In genomic region chr1:54170961-54171460, GRCh38 we compare ENCODE assay signal across 23 cellular contexts. TPM values are rescaled to one million over a fixed set of nuclear protein-coding genes. Genes with fewer than 3 reads are reported as not detected.
DNase-seq lines count a peak whose midpoint lies in the region; ATAC-seq and TF ChIP-seq lines count a peak whose summit lies in the region.
"Had no signal": no experiment of that assay in that cellular context is flagged by ENCODE, and none has a peak within 500 bp of the region (broad histone marks: within the 10 kb centered on the region; RNA-seq: fewer than 3 reads in every experiment).

No MANE protein-coding gene starts in this region.

- H3K27me3 ChIP-seq in CD4-positive, alpha-beta T cell (ENCODE audit: control insufficient read depth, insufficient read depth, low read length) = no peaks in the 10 kb centered on the region
- H3K27me3 ChIP-seq in neuronal stem cell (ENCODE audit: control insufficient read depth in 3 of 3, insufficient read depth in 3 of 3, low read depth in 1 of 3, low read length in 3 of 3) = no peaks in the 10 kb centered on the region
- H3K27me3 ChIP-seq in heart right ventricle = no peaks in the 10 kb centered on the region
- H3K27me3 ChIP-seq in right atrium auricular region = no peaks in the 10 kb centered on the region

- no peaks in the 10 kb centered on the region for H3K9me3 Mint-ChIP-seq in T-helper 1 cell treated with Interleukin-12 subunit alpha and Interleukin-12 subunit beta and Interleukin-4 antibody, amounts not matched to agents 30 μg/mL and 1 μg/mL, for 36 hours
- H3K9me3 Mint-ChIP-seq in CD4-positive, alpha-beta T cell = no peaks in the 10 kb centered on the region
- H3K9me3 Mint-ChIP-seq in chondrocyte (ENCODE audit: low read depth) = no peaks in the 10 kb centered on the region
- H3K9me3 Mint-ChIP-seq: CD4-positive, alpha-beta memory T cell had no signal

- H3K4me3 ChIP-seq in neuronal stem cell (ENCODE audit: low read length in 2 of 2) (no peak overlapping the region), heart right ventricle (no peak overlapping the region), right atrium auricular region (no peak overlapping the region)

- peak overlapping the region; percentile 9 for H3K18ac ChIP-seq in neuronal stem cell (ENCODE audit: low read length)

- WGBS in neuronal stem cell (ENCODE audit: extremely low coverage in 2 of 2, insufficient read length in 2 of 2, insufficient replicate concordance in 1 of 2), 2 donors = no CpG with 5 or more reads among the region's 10 CpGs
- 82 to 83% methylated on average over 10 of the region's 10 CpGs for WGBS in heart right ventricle, 2 donors

- ATAC-seq in CD4-positive, alpha-beta T cell (ENCODE audit: poor library complexity) = no peak
- ATAC-seq in heart right ventricle = no peak
- ATAC-seq: PC-3 had no signal

- CTCF ChIA-PET in CD4-positive, alpha-beta T cell (lab: Charles Lee) = no interaction called here

- no peak overlapping the region for H3K27ac ChIP-seq in CD4-positive, alpha-beta T cell (ENCODE audit: low read depth, low read length)
- H3K27ac ChIP-seq in neuronal stem cell (replicated peaks; ENCODE audit: low read length) (no peak overlapping the region), heart right ventricle (no peak overlapping the region), right atrium auricular region (no peak overlapping the region)
- H3K27ac ChIP-seq: 22Rv1, HL-60 had no signal

- H2AK5ac ChIP-seq in neuronal stem cell (ENCODE audit: low read depth, low read length) = no peak overlapping the region

- peaks cover 2% of the 10 kb centered on the region for H3K79me1 ChIP-seq in neuronal stem cell (ENCODE audit: low read depth, low read length)

- H3K27me3 Mint-ChIP-seq in T-helper 1 cell treated with Interleukin-12 subunit alpha and Interleukin-12 subunit beta and Interleukin-4 antibody, amounts not matched to agents 30 μg/mL and 1 μg/mL, for 36 hours (ENCODE audit: low read depth) = no peaks in the 10 kb centered on the region
- no peaks in the 10 kb centered on the region for H3K27me3 Mint-ChIP-seq in CD4-positive, alpha-beta T cell
- H3K27me3 Mint-ChIP-seq in chondrocyte (ENCODE audit: low read depth) = no peaks in the 10 kb centered on the region
- H3K27me3 Mint-ChIP-seq: CD4-positive, alpha-beta memory T cell had no signal

- H2BK12ac ChIP-seq in neuronal stem cell (ENCODE audit: low read length) = no peak overlapping the region

- H3K27ac Mint-ChIP-seq in T-helper 1 cell treated with Interleukin-12 subunit alpha and Interleukin-12 subunit beta and Interleukin-4 antibody, amounts not matched to agents 30 μg/mL and 1 μg/mL, for 36 hours = peak overlapping the region; percentile 21
- H3K27ac Mint-ChIP-seq in CD4-positive, alpha-beta T cell = peak overlapping the region; percentile 6
- no peak overlapping the region for H3K27ac Mint-ChIP-seq in chondrocyte (ENCODE audit: unreplicated experiment)

- peak overlapping the region; percentile 95 for H4K8ac ChIP-seq in neuronal stem cell (ENCODE audit: low read depth, low read length)

- no peak overlapping the region for H2BK15ac ChIP-seq in neuronal stem cell (ENCODE audit: low read length)

- no peak overlapping the region for H4K91ac ChIP-seq in neuronal stem cell (ENCODE audit: low read depth, low read length, poor library complexity)

- DNase-seq in T-helper 1 cell (no peak), chondrocyte (ENCODE audit: low spot score) (peak; percentile 25), neuronal stem cell (ENCODE audit: low spot score) (no peak), MV-4-11 (lab: John Stamatoyannopoulos, UW) (no peak), heart right ventricle (no peak), right atrium auricular region (ENCODE audit: low spot score) (no peak)
- DNase-seq in CD4-positive, alpha-beta T cell = no peak
- DNase-seq: AML-193; CD4-positive, alpha-beta memory T cell; EL; NCI-H1436; NCI-H1930; NCI-H226; NCI-H526; PC-3; RPMI8226; SHP77 treated with DMSO at 0.1 percent for 48 hours had no signal

- H2BK120ac ChIP-seq in neuronal stem cell (ENCODE audit: low read depth, low read length) = peak overlapping the region; percentile 37

- no peak overlapping the region for H2AFZ ChIP-seq in neuronal stem cell (ENCODE audit: low read length)

- H3K4me3 Mint-ChIP-seq in T-helper 1 cell treated with Interleukin-12 subunit alpha and Interleukin-12 subunit beta and Interleukin-4 antibody, amounts not matched to agents 30 μg/mL and 1 μg/mL, for 36 hours = no peak overlapping the region
- H3K4me3 Mint-ChIP-seq in CD4-positive, alpha-beta T cell = no peak overlapping the region
- H3K4me3 Mint-ChIP-seq in chondrocyte (ENCODE audit: unreplicated experiment) = no peak overlapping the region

- H3K4me2 ChIP-seq in neuronal stem cell (ENCODE audit: insufficient read depth, low read length, poor library complexity, severe bottlenecking) = no peak overlapping the region

- TF ChIP-seq CTCF in CD4-positive, alpha-beta T cell (IDR thresholded peaks at IDR 0.05) = no peak
- TF ChIP-seq CTCF in chondrocyte (IDR thresholded peaks at IDR 0.05) (no peak), heart right ventricle (IDR thresholded peaks at IDR 0.05) (no peak), right atrium auricular region (IDR thresholded peaks at IDR 0.05) (no peak)

- H3K4me1 ChIP-seq in neuronal stem cell (ENCODE audit: control insufficient read depth in 2 of 2, insufficient read depth in 1 of 2, low read depth in 1 of 2, low read length in 2 of 2) = peaks cover 16 to 19% of the 10 kb centered on the region in 2 donors
- no peaks in the 10 kb centered on the region for H3K4me1 ChIP-seq in heart right ventricle
- no peaks in the 10 kb centered on the region for H3K4me1 ChIP-seq in right atrium auricular region

- POLR2A ChIA-PET in CD4-positive, alpha-beta T cell (lab: Charles Lee) = no interaction called here

- no peak overlapping the region for H2BK5ac ChIP-seq in neuronal stem cell (ENCODE audit: low read length)

- peaks cover 14% of the 10 kb centered on the region for H3K4me1 Mint-ChIP-seq in T-helper 1 cell treated with Interleukin-12 subunit alpha and Interleukin-12 subunit beta and Interleukin-4 antibody, amounts not matched to agents 30 μg/mL and 1 μg/mL, for 36 hours (ENCODE audit: low read depth)
- H3K4me1 Mint-ChIP-seq in CD4-positive, alpha-beta T cell (ENCODE audit: low read depth) = peaks cover 13% of the 10 kb centered on the region
- no peaks in the 10 kb centered on the region for H3K4me1 Mint-ChIP-seq in chondrocyte (ENCODE audit: low read depth)

- H3K23ac ChIP-seq in neuronal stem cell (ENCODE audit: low read depth, low read length, poor library complexity) = no peak overlapping the region

- intact Hi-C loops in CD4-positive, alpha-beta T cell (cut with DNase I, micrococcal nuclease) = no loop called here
- intact Hi-C loops in heart right ventricle (cut with DNase I) = no loop called here

- no peaks in the 10 kb centered on the region for H3K36me3 Mint-ChIP-seq in T-helper 1 cell treated with Interleukin-12 subunit alpha and Interleukin-12 subunit beta and Interleukin-4 antibody, amounts not matched to agents 30 μg/mL and 1 μg/mL, for 36 hours (ENCODE audit: low read depth)
- H3K36me3 Mint-ChIP-seq in CD4-positive, alpha-beta T cell (ENCODE audit: low read depth) = peaks cover 3% of the 10 kb centered on the region
- no peaks in the 10 kb centered on the region for H3K36me3 Mint-ChIP-seq in chondrocyte (ENCODE audit: low read depth)

- no peaks in the 10 kb centered on the region for H3K9me3 ChIP-seq in CD4-positive, alpha-beta T cell (ENCODE audit: control insufficient read depth, low read length)
- no peaks in the 10 kb centered on the region for H3K9me3 ChIP-seq in neuronal stem cell (replicated peaks in 1 of 2; ENCODE audit: control insufficient read depth in 2 of 2, insufficient read depth in 1 of 2, low read depth in 1 of 2, low read length in 2 of 2)
- H3K9me3 ChIP-seq in heart right ventricle = no peaks in the 10 kb centered on the region
- no peaks in the 10 kb centered on the region for H3K9me3 ChIP-seq in right atrium auricular region

- H3K9ac ChIP-seq in neuronal stem cell (ENCODE audit: low read depth, low read length, poor library complexity) = no peak overlapping the region

- no peak overlapping the region for H3K14ac ChIP-seq in neuronal stem cell (ENCODE audit: low read length)

- H3K4ac ChIP-seq in neuronal stem cell (ENCODE audit: low read length) = no peak overlapping the region

- H3K36me3 ChIP-seq in neuronal stem cell (replicated peaks in 1 of 2; ENCODE audit: control insufficient read depth in 2 of 2, insufficient read depth in 2 of 2, low read length in 2 of 2) (no peaks in the 10 kb centered on the region), heart right ventricle (peaks cover 0 to 17% (median 0%) of the 10 kb centered on the region in 9 donors), right atrium auricular region (peaks cover 5% of the 10 kb centered on the region)

RNA-seq across cellular contexts. Expression of gene CDCP2, which starts 18.2 kb away (rescaled TPM):
- not detected for total RNA-seq in CD4-positive, alpha-beta T cell
- total RNA-seq in chondrocyte = not detected in 3 replicates
- polyA plus RNA-seq in neuronal stem cell (2013, experiment 1 of 2) = 0.03 TPM
- polyA plus RNA-seq in neuronal stem cell (2013, experiment 2 of 2) = 0.03 TPM
- under 1 TPM in 1 of 10 donors, not detected in 9; 0.11 TPM for total RNA-seq in heart right ventricle
- under 1 TPM in 1 of 2 donors, not detected in 1; 0.03 TPM for polyA plus RNA-seq in heart right ventricle
- not detected for total RNA-seq in right atrium auricular region
- total RNA-seq: H4, HT1080, M059J, PC-3 had no signal
- polyA plus RNA-seq: CD4-positive, alpha-beta memory T cell had no signal

RNA-seq across cellular contexts. Expression of gene CYB5RL, which starts 28.8 kb away (rescaled TPM):
- 1 to 10 TPM; 2.0 to 2.1 TPM for total RNA-seq in CD4-positive, alpha-beta T cell
- total RNA-seq in chondrocyte (7.0 to 7.8 TPM (median 7.5 TPM) in 3 replicates), heart right ventricle (1 to 10 TPM; 3.2 to 8.3 (median 5.8) TPM), right atrium auricular region (1 to 10 TPM; 2.0 to 3.5 TPM)
- 6.5 TPM for polyA plus RNA-seq in neuronal stem cell (2013, experiment 1 of 2)
- 6.5 TPM for polyA plus RNA-seq in neuronal stem cell (2013, experiment 2 of 2)
- 1 to 10 TPM in 1 of 2 donors, under 1 TPM in 1; 0.99 to 2.5 TPM for polyA plus RNA-seq in heart right ventricle

RNA-seq across cellular contexts. Expression of gene MRPL37, which starts 29.0 kb away (rescaled TPM):
- 10 to 100 TPM; 24.0 to 24.4 TPM for total RNA-seq in CD4-positive, alpha-beta T cell
- total RNA-seq in chondrocyte (66.0 to 66.9 TPM (median 66.3 TPM) in 3 replicates), heart right ventricle (10 to 100 TPM; 82.2 to 97.4 (median 90.2) TPM), right atrium auricular region (10 to 100 TPM; 63.1 to 75.9 TPM)
- polyA plus RNA-seq in neuronal stem cell (2013, experiment 1 of 2) = 69.4 TPM
- 69.8 TPM for polyA plus RNA-seq in neuronal stem cell (2013, experiment 2 of 2)
- polyA plus RNA-seq in heart right ventricle = 10 to 100 TPM; 33.0 to 75.2 TPM
